8 cellular contexts compared by ENCODE assay signal in genomic region chr14:28599191-28599590, GRCh38.
"Had no signal": no experiment of that assay in that cellular context is flagged by ENCODE, and none has a peak within 500 bp of the region (broad histone marks: within the 10 kb centered on the region; RNA-seq: fewer than 3 reads in every experiment).

No MANE protein-coding gene starts in this region.

- H3K4me1 Mint-ChIP-seq: GM23338, H9 had no signal

- DNase-seq: H9, HFFc6, IMR-90, KG1 had no signal

- H3K4me3 Mint-ChIP-seq: GM23338, H9, HFFc6 had no signal

- H3K27ac Mint-ChIP-seq: GM23338, H9, HFFc6 had no signal

- H3K4me3 ChIP-seq: GM23338, K562 had no signal

- H3K27ac ChIP-seq: HL-60 had no signal

- H3K4me2 ChIP-seq: GM23338 had no signal

- H3K9me3 Mint-ChIP-seq: GM23338, H9 had no signal

- H2AFZ ChIP-seq: GM23338 had no signal

- ATAC-seq: GM23338, HCT116, K562 had no signal
